ENCODE assay signal across 14 cellular contexts in the genomic region with DNA sequence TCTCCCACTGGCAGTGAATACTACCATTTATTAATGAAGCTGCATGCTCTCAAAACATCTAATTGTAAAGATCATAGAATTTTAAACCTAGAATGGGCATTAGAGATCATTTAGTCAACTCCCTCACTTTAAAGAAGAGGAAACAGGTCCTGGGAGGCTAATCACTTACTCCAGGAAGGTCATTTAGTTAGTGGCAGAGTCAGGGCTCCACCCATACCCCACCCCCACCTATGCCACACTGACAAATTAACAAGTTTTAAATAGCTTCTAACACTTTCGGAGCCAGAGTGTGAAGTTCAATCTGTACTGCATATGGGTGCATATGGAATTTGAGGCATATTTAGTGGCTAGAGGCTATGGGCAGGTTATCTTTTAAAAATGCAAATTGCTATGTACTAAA.
DNase-seq lines count a peak whose midpoint lies in the region; ATAC-seq and TF ChIP-seq lines count a peak whose summit lies in the region.
"Had no signal": no experiment of that assay in that cellular context is flagged by ENCODE, and none has a peak within 500 bp of the region (broad histone marks: within the 10 kb centered on the region; RNA-seq: fewer than 3 reads in every experiment).

No MANE protein-coding gene starts in this region.

- H3K9me3 ChIP-seq in BLaER1 (peaks cover 7% of the 10 kb centered on the region), esophagus muscularis mucosa (no peaks in the 10 kb centered on the region)
- H3K9me3 ChIP-seq: A549, Caco-2 had no signal

- peaks cover 47% of the 10 kb centered on the region for H3K4me1 Mint-ChIP-seq in progenitor cell of endocrine pancreas (ENCODE audit: low read depth)

- no peaks in the 10 kb centered on the region for H3K36me3 ChIP-seq in BLaER1
- no peaks in the 10 kb centered on the region for H3K36me3 ChIP-seq in esophagus muscularis mucosa

- H3K36me3 Mint-ChIP-seq in progenitor cell of endocrine pancreas (ENCODE audit: insufficient read depth): no peaks in the 10 kb centered on the region

- TF ChIP-seq CTCF in esophagus muscularis mucosa (IDR thresholded peaks at IDR 0.05) (no peak), progenitor cell of endocrine pancreas (IDR thresholded peaks at IDR 0.05; ENCODE audit: unreplicated experiment) (no peak), GM10266 (IDR thresholded peaks at IDR 0.05; ENCODE audit: control insufficient read depth, insufficient read depth, low read depth, missing control alignments) (no peak)

- ATAC-seq in HG02981 (IDR thresholded peaks at IDR 0.05; ENCODE audit: unreplicated experiment) (no peak), sciatic nerve (no peak)
- ATAC-seq: A549, HCT116 had no signal

- H3K4me2 ChIP-seq in BLaER1: peak overlapping the region; percentile 76
- H3K4me2 ChIP-seq: A549 had no signal

- peaks cover 2% of the 10 kb centered on the region for H3K27me3 Mint-ChIP-seq in progenitor cell of endocrine pancreas

- TF ChIP-seq EP300 in esophagus muscularis mucosa (IDR thresholded peaks at IDR 0.05): no peak

- no peaks in the 10 kb centered on the region for H3K27me3 ChIP-seq in BLaER1
- no peaks in the 10 kb centered on the region for H3K27me3 ChIP-seq in esophagus muscularis mucosa

- H3K4me3 ChIP-seq in BLaER1 (no peak overlapping the region), esophagus muscularis mucosa (no peak overlapping the region)
- H3K4me3 ChIP-seq: A549 had no signal

- no peak overlapping the region for H3K4me3 Mint-ChIP-seq in progenitor cell of endocrine pancreas (ENCODE audit: low read depth)

- no peak for TF ChIP-seq POLR2A in esophagus muscularis mucosa (IDR thresholded peaks at IDR 0.05; ENCODE audit: low read depth)

- intact Hi-C loops in esophagus muscularis mucosa (cut with DNase I) (no loop called here), sciatic nerve (cut with DNase I) (no loop called here)

- H3K27ac ChIP-seq in BLaER1 (no peak overlapping the region), esophagus muscularis mucosa (replicated peaks in 1 of 4) (peak overlapping the region; percentile 62 to 69 (median 64))
- H3K27ac ChIP-seq: A549 had no signal

- no peak overlapping the region for H3K9ac ChIP-seq in BLaER1

- DNase-seq in NCI-H69 (lab: John Stamatoyannopoulos, UW) (peak; percentile 48), esophagus muscularis mucosa (ENCODE audit: extremely low spot score) (no peak), progenitor cell of endocrine pancreas (ENCODE audit: low spot score, unreplicated experiment) (no peak), sciatic nerve (ENCODE audit: low spot score) (no peak), GM10266 (ENCODE audit: extremely low spot score) (no peak)
- DNase-seq: Caco-2, NCI-H1048, NCI-H146, NCI-H345, NCI-H526 treated with DMSO at 0.1 percent for 48 hours had no signal

- H3K4me1 ChIP-seq in BLaER1 (peaks cover 63% of the 10 kb centered on the region), esophagus muscularis mucosa (peaks cover 24 to 76% (median 69%) of the 10 kb centered on the region in 4 donors)
- H3K4me1 ChIP-seq: A549 had no signal

- H3K9me3 Mint-ChIP-seq in progenitor cell of endocrine pancreas (ENCODE audit: low read depth): no peaks in the 10 kb centered on the region

- H3K27ac Mint-ChIP-seq in progenitor cell of endocrine pancreas: peak overlapping the region; percentile 33

- 45% methylated on average over 1 of the region's 1 CpG for WGBS in esophagus muscularis mucosa

- no peaks in the 10 kb centered on the region for H4K20me1 ChIP-seq in BLaER1
